In genomic region chr10:73246322-73246782, GRCh38 we compare ENCODE assay signal across 8 cellular contexts. TPM values are rescaled to one million over a fixed set of nuclear protein-coding genes. Genes with fewer than 3 reads are reported as not detected.
DNase-seq lines count a peak whose midpoint lies in the region; ATAC-seq and TF ChIP-seq lines count a peak whose summit lies in the region.

No MANE protein-coding gene starts in this region.

- H3K36me3 ChIP-seq in BJ (ENCODE audit: control insufficient read depth, insufficient read depth, low read length) (peaks cover 4% of the 10 kb centered on the region; the same call in 1 of the 2 replicates), colonic mucosa (no peaks in the 10 kb centered on the region)

- H3K36me3 Mint-ChIP-seq in IgD-negative memory B cell (peaks cover 4% of the 10 kb centered on the region), naive B cell (peaks cover 0 to 5% of the 10 kb centered on the region in 2 donors)

- peaks cover 4% of the 10 kb centered on the region for H3K4me1 ChIP-seq in colonic mucosa

- H3K27ac ChIP-seq in colonic mucosa = peak overlapping the region; percentile 78

- H3K9me3 Mint-ChIP-seq in IgD-negative memory B cell (no peaks in the 10 kb centered on the region), naive B cell (no peaks in the 10 kb centered on the region)

- H3K27ac Mint-ChIP-seq in IgD-negative memory B cell = peak overlapping the region; percentile 97 to 99 (median 98)
- peak overlapping the region; percentile 88 to 98 (median 96) for H3K27ac Mint-ChIP-seq in naive B cell

- DNase-seq in BJ (ENCODE audit: low read depth) (no peak), colonic mucosa (no peak), naive B cell (no peak), NCI-H128 (lab: John Stamatoyannopoulos, UW; ENCODE audit: unreplicated experiment) (no peak), cerebellar cortex (ENCODE audit: low spot score) (no peak), superior temporal gyrus (ENCODE audit: extremely low spot score) (no peak)

- H3K4me3 Mint-ChIP-seq in IgD-negative memory B cell = peak overlapping the region; percentile 92 to 99 (median 98)
- H3K4me3 Mint-ChIP-seq in naive B cell = peak overlapping the region; percentile 90 to 99 (median 96)

- H3K27me3 Mint-ChIP-seq in IgD-negative memory B cell = no peaks in the 10 kb centered on the region
- H3K27me3 Mint-ChIP-seq in naive B cell = no peaks in the 10 kb centered on the region

- CTCF ChIA-PET in BJ (lab: Yijun Ruan, JAX) = interaction anchor here (1.6 to 1.7 kb wide), 2 partner anchors 17 to 24 kb away, joined by 5 to 6 read pairs; no protein-coding TSS in a partner anchor

- intact Hi-C loops in colonic mucosa (cut with DNase I) = no loop called here

- POLR2A ChIA-PET in BJ (lab: Charles Lee) = no interaction called here

- H3K4me3 ChIP-seq in BJ (ENCODE audit: low read depth, low read length) (peak overlapping the region; percentile 75), colonic mucosa (peak overlapping the region; percentile 85)

- H3K27me3 ChIP-seq in BJ (ENCODE audit: control insufficient read depth, insufficient read depth, low read length) (no peaks in the 10 kb centered on the region), colonic mucosa (no peaks in the 10 kb centered on the region)

- H3K4me1 Mint-ChIP-seq in IgD-negative memory B cell = peaks cover 41 to 50% (median 46%) of the 10 kb centered on the region in 3 donors
- H3K4me1 Mint-ChIP-seq in naive B cell = peaks cover 10 to 65% (median 40%) of the 10 kb centered on the region in 3 donors

- no peak for TF ChIP-seq CTCF in BJ (IDR thresholded peaks at IDR 0.05; ENCODE audit: insufficient read depth, low read depth, low read length)
- no peak for TF ChIP-seq CTCF in colonic mucosa (IDR thresholded peaks at IDR 0.05)

- peak overlapping the region; percentile 80 to 81 for H3K9ac ChIP-seq in colonic mucosa (ENCODE audit: low read depth in 2 of 2, low read length in 2 of 2)

- no peaks in the 10 kb centered on the region for H3K9me3 ChIP-seq in colonic mucosa

- ATAC-seq in naive B cell (ENCODE audit: low read depth in 2 of 2) (no peak), GM21737 (IDR thresholded peaks at IDR 0.05; ENCODE audit: unreplicated experiment) (no peak)

RNA-seq across cellular contexts. Expression of gene DNAJC9, which starts 0.7 kb away (rescaled TPM):
- polyA plus RNA-seq in BJ (2011; rRNA removed) = 10.0 and 16.8 TPM in 2 replicates
- polyA minus RNA-seq in BJ (2011; rRNA and poly(A)+ RNA removed) = 5.7 and 7.6 TPM in 2 replicates
- polyA plus RNA-seq in IgD-negative memory B cell = 28.3 TPM
- 10 to 100 TPM; 14.4 to 34.8 TPM for total RNA-seq in colonic mucosa
- 10 to 100 TPM; 20.7 to 33.2 (median 24.6) TPM for polyA plus RNA-seq in naive B cell (ENCODE audit: low read depth in 6 of 6)

RNA-seq across cellular contexts. Expression of gene MRPS16, which starts 6.1 kb away (rescaled TPM):
- 74.4 and 87.9 TPM in 2 replicates for polyA plus RNA-seq in BJ (2011; rRNA removed)
- 52.1 and 96.9 TPM in 2 replicates for polyA minus RNA-seq in BJ (2011; rRNA and poly(A)+ RNA removed)
- 119 TPM for polyA plus RNA-seq in IgD-negative memory B cell
- 100 to 1,000 TPM in 1 of 2 donors, 10 to 100 TPM in 1; 90.5 to 155 TPM for total RNA-seq in colonic mucosa
- 100 to 1,000 TPM in 3 of 6 donors, 10 to 100 TPM in 3; 80.9 to 120 (median 99.7) TPM for polyA plus RNA-seq in naive B cell (ENCODE audit: low read depth in 6 of 6)
